ENCODE assay signal across 11 cellular contexts in the genomic region with DNA sequence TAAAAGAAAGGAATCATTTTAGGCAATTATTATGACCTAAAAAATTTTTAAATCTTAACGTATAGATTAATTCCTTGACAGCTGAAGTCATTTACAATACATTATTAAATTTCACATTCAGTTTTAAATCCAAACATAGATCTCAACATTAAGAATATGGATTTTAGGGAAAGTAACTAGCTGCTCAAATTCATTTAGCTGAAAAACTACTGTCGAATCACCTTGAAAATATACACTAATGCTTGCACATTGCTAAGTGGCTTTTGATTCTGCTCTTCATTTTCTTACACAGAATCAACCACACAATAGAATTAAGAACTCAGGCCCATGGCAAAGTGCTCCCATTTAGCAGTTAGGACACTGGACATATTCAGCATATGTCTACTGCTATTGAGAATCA.
A peak's percentile ranks its signal among the peaks of the same experiment; 100 is the strongest.
DNase-seq lines count a peak whose midpoint lies in the region; ATAC-seq and TF ChIP-seq lines count a peak whose summit lies in the region.
"Had no signal": no experiment of that assay in that cellular context is flagged by ENCODE, and none has a peak within 500 bp of the region (broad histone marks: within the 10 kb centered on the region; RNA-seq: fewer than 3 reads in every experiment).

No MANE protein-coding gene starts in this region.

- H3K4me3 ChIP-seq in heart right ventricle (peak overlapping the region in 6 of 10 donors; percentile 62 to 86 (median 78)), transverse colon (peak overlapping the region in 1 of 4 donors; percentile 82), lower leg skin (ENCODE audit: low read depth, poor library complexity, severe bottlenecking) (no peak overlapping the region)

- 62 to 77% methylated on average over 2 of the region's 2 CpGs for WGBS in heart right ventricle, 2 donors
- WGBS in transverse colon (ENCODE audit: low coverage in 1 of 2), 2 donors, result 80 to 81% methylated on average over 2 of the region's 2 CpGs
- WGBS in lower leg skin, 2 donors, result 86 to 88% methylated on average over 2 of the region's 2 CpGs

- no peak for TF ChIP-seq POLR2A in transverse colon (IDR thresholded peaks at IDR 0.05)
- no peak for TF ChIP-seq POLR2A in lower leg skin (IDR thresholded peaks at IDR 0.05)

- intact Hi-C loops in heart right ventricle (cut with DNase I), result loop anchor here in 7 of 10 donors (5.0 to 10.0 kb wide), 6 partner anchors 90 to 318 kb away; no protein-coding TSS in a partner anchor
- intact Hi-C loops in Right ventricle myocardium superior (cut with DNase I), result loop anchor here (5.0 to 10.0 kb wide), 2 partner anchors 118 to 135 kb away; no protein-coding TSS in a partner anchor
- intact Hi-C loops in transverse colon (cut with DNase I; ENCODE audit: low total_unique reads), result loop anchor here (5.0 to 10.0 kb wide), 2 partner anchors 35 to 138 kb away; no protein-coding TSS in a partner anchor
- intact Hi-C loops in lower leg skin (cut with DNase I; ENCODE audit: low total_unique reads), result no loop called here

- peak overlapping the region; percentile 96 for H3K4me3 Mint-ChIP-seq in mesothelial cell of epicardium

- H3K27ac ChIP-seq in heart right ventricle (peak overlapping the region in 4 of 10 donors; percentile 79 to 95 (median 88)), transverse colon (peak overlapping the region; percentile 73 to 86 (median 80))

- H3K9me3 Mint-ChIP-seq in activated naive CD4-positive, alpha-beta T cell treated with anti-CD3 and anti-CD28 coated beads, Interleukin-2, amount 50 U/mL, for 72 hours, result no peaks in the 10 kb centered on the region
- no peaks in the 10 kb centered on the region for H3K9me3 Mint-ChIP-seq in mesothelial cell of epicardium

- H3K4me1 Mint-ChIP-seq in mesothelial cell of epicardium, result peaks cover 50% of the 10 kb centered on the region

- ATAC-seq in heart right ventricle (no peak), Right ventricle myocardium superior (ENCODE audit: poor library complexity) (no peak)
- no peak for ATAC-seq in activated naive CD4-positive, alpha-beta T cell treated with anti-CD3 and anti-CD28 coated beads, Interleukin-2, amount 50 U/mL, for 72 hours
- ATAC-seq: HCT116 had no signal

- TF ChIP-seq CTCF in heart right ventricle (IDR thresholded peaks at IDR 0.05) (no peak), mesothelial cell of epicardium (IDR thresholded peaks at IDR 0.05; ENCODE audit: unreplicated experiment) (no peak), transverse colon (IDR thresholded peaks at IDR 0.05) (no peak), lower leg skin (IDR thresholded peaks at IDR 0.05) (no peak)

- H3K4me1 ChIP-seq in heart right ventricle, result peaks cover 3 to 78% (median 48%) of the 10 kb centered on the region in 9 donors
- H3K4me1 ChIP-seq in transverse colon, result peaks cover 0 to 40% (median 27%) of the 10 kb centered on the region in 4 donors

- peaks cover 26 to 49% of the 10 kb centered on the region in 2 donors for H3K36me3 Mint-ChIP-seq in activated naive CD4-positive, alpha-beta T cell treated with anti-CD3 and anti-CD28 coated beads, Interleukin-2, amount 50 U/mL, for 72 hours
- no peaks in the 10 kb centered on the region for H3K36me3 Mint-ChIP-seq in mesothelial cell of epicardium

- no peaks in the 10 kb centered on the region for H3K27me3 Mint-ChIP-seq in mesothelial cell of epicardium (ENCODE audit: low read depth)

- no peak for TF ChIP-seq EP300 in transverse colon (IDR thresholded peaks at IDR 0.05; ENCODE audit: low read depth)

- in situ Hi-C loops in transverse colon (cut with MboI; ENCODE audit: low pct_ligation_motif_present in 1 of 4, low pct_unique_long_range_greater_than_20kb in 1 of 4, low sequenced_read_pairs in 3 of 4), result loop anchor here in 1 of 4 donors (25.0 kb wide), 1 partner anchor 125 kb away; no protein-coding TSS in a partner anchor

- H3K9me3 ChIP-seq in heart right ventricle (no peaks in the 10 kb centered on the region), transverse colon (no peaks in the 10 kb centered on the region)

- no peak for DNase-seq in heart right ventricle
- no peak for DNase-seq in Right ventricle myocardium superior
- DNase-seq in activated naive CD4-positive, alpha-beta T cell treated with anti-CD3 and anti-CD28 coated beads, Interleukin-2, amount 50 U/mL, for 72 hours (ENCODE audit: low spot score in 2 of 2), result no peak
- DNase-seq in mesothelial cell of epicardium (ENCODE audit: low spot score in 2 of 2, unreplicated experiment in 2 of 2), result no peak
- no peak for DNase-seq in transverse colon
- no peak for DNase-seq in lower leg skin (ENCODE audit: low spot score in 2 of 2)
- DNase-seq in SW 1271 (lab: John Stamatoyannopoulos, UW), result no peak
- no peak for DNase-seq in NCI-H2107 treated with DMSO at 0.1 percent for 48 hours (lab: John Stamatoyannopoulos, UW; ENCODE audit: unreplicated experiment)
- DNase-seq: COR-L47, NCI-H146 had no signal

- H3K27me3 ChIP-seq in heart right ventricle (no peaks in the 10 kb centered on the region), transverse colon (no peaks in the 10 kb centered on the region)

- H3K27ac Mint-ChIP-seq in activated naive CD4-positive, alpha-beta T cell treated with anti-CD3 and anti-CD28 coated beads, Interleukin-2, amount 50 U/mL, for 72 hours, result peak overlapping the region; percentile 94 to 95
- H3K27ac Mint-ChIP-seq in mesothelial cell of epicardium, result peak overlapping the region; percentile 1

- H3K36me3 ChIP-seq in heart right ventricle (no peaks in the 10 kb centered on the region), transverse colon (no peaks in the 10 kb centered on the region)
